ENCODE assay signal across 2 cellular contexts in genomic region chr6:75503291-75503690, GRCh38.
TF ChIP-seq lines count a peak whose summit lies in the region.

No MANE protein-coding gene starts in this region.

TF ChIP-seq in SK-N-SH, 30 proteins besides CTCF, POLR2A, EP300 and RAD21:
- TF ChIP-seq SIN3A (IDR thresholded peaks at IDR 0.05; ENCODE audit: borderline replicate concordance, low read depth, low read length) (no peak), TAF1 (IDR thresholded peaks at IDR 0.05; ENCODE audit: borderline replicate concordance, low read depth, low read length) (no peak), FOXJ3 (CRISPR knock-in tag; IDR thresholded peaks at IDR 0.05) (no peak), GATA2 (CRISPR knock-in tag; IDR thresholded peaks at IDR 0.05) (no peak), TEAD4 (IDR thresholded peaks at IDR 0.05; ENCODE audit: borderline replicate concordance, insufficient read depth) (no peak), ZBTB33 (IDR thresholded peaks at IDR 0.05; ENCODE audit: borderline replicate concordance, low read depth) (no peak), MAX (IDR thresholded peaks at IDR 0.05; ENCODE audit: low read depth) (no peak), JUND (IDR thresholded peaks at IDR 0.05) (no peak), PBX3 (IDR thresholded peaks at IDR 0.05) (no peak), FOSL2 (IDR thresholded peaks at IDR 0.05; ENCODE audit: borderline replicate concordance, low read depth) (no peak), USF1 (IDR thresholded peaks at IDR 0.05; ENCODE audit: borderline replicate concordance, low read depth) (no peak)

TF ChIP-seq in H1, 55 proteins besides CTCF, POLR2A, EP300 and RAD21:
- TF ChIP-seq ATF2 (IDR thresholded peaks at IDR 0.05; ENCODE audit: low read length) (no peak), TEAD4 (IDR thresholded peaks at IDR 0.05; ENCODE audit: low read depth, low read length) (no peak), E2F6 (IDR thresholded peaks at IDR 0.05) (no peak), POU5F1 (IDR thresholded peaks at IDR 0.05; ENCODE audit: low read depth, low read length) (no peak), KDM5A (IDR thresholded peaks at IDR 0.05; ENCODE audit: low read length) (no peak), JUN (IDR thresholded peaks at IDR 0.05; ENCODE audit: low read depth, low read length) (no peak)
TF ChIP-seq in H1: peak in this region for 0.
